ENCODE assay signal across 11 cellular contexts in the genomic region with DNA sequence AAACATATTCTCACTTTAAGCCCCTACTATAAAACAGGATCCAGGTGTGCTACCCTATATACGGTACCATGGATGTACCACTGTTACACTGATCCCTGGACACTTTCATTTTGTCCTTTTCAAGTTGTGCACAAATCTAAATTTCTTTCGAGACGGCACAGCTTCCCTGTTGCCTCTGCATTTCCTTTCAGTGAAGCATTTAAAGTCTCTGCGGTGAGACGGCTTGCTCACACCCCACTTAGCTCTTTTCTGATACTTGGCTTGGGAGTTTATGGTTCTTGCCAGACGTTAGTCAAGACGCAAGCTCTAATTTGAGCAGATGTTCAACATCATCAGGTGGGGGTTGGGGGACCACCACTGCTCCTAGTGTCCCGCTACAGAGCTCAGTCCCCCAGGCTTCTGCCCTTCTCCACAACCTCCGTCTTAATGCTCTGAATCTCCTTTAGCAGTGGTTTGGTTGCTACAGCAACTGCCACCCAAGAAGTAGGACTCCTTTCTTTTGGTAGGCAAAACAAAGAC. TPM values are rescaled to one million over a fixed set of nuclear protein-coding genes. Genes with fewer than 3 reads are reported as not detected.
DNase-seq lines count a peak whose midpoint lies in the region; ATAC-seq and TF ChIP-seq lines count a peak whose summit lies in the region.
"Had no signal": no experiment of that assay in that cellular context is flagged by ENCODE, and none has a peak within 500 bp of the region (broad histone marks: within the 10 kb centered on the region; RNA-seq: fewer than 3 reads in every experiment).

No MANE protein-coding gene starts in this region.

- H3K27me3 ChIP-seq in mesenchymal stem cell (ENCODE audit: control insufficient read depth in 1 of 2, insufficient read depth in 1 of 2, low read length in 2 of 2) = no peaks in the 10 kb centered on the region
- H3K27me3 ChIP-seq in left lung = no peaks in the 10 kb centered on the region
- H3K27me3 ChIP-seq in upper lobe of right lung = no peaks in the 10 kb centered on the region

- H3K23ac ChIP-seq in mesenchymal stem cell (ENCODE audit: low read length in 2 of 2) = no peak overlapping the region

- no peak overlapping the region for H2BK5ac ChIP-seq in mesenchymal stem cell (ENCODE audit: low read depth, low read length, poor library complexity, severe bottlenecking)

- intact Hi-C loops in activated T-helper 2 cell treated with anti-CD3 and anti-CD28 coated beads, Interferon-gamma antibody, Interleukin-2, Interleukin-4, amounts not matched to agents 10 μg/mL and 5 μg/mL and 100 μg/mL, durations not matched to agents 14 hours and 24 hours and 36 hours (cut with micrococcal nuclease) = no loop called here
- intact Hi-C loops in left lung (cut with DNase I) (no loop called here), upper lobe of right lung (cut with DNase I) (loop anchor here (10.0 kb wide), 1 partner anchor 167 kb away; no protein-coding TSS in a partner anchor)

- H2BK120ac ChIP-seq in mesenchymal stem cell (ENCODE audit: low read depth, low read length) = no peak overlapping the region

- H3K36me3 ChIP-seq in mesenchymal stem cell (ENCODE audit: control insufficient read depth in 1 of 2, insufficient read depth in 2 of 2, low read depth in 1 of 2, low read length in 2 of 2) = no peaks in the 10 kb centered on the region
- H3K36me3 ChIP-seq in left lung = peaks cover 0 to 17% of the 10 kb centered on the region in 2 donors
- peaks cover 6% of the 10 kb centered on the region for H3K36me3 ChIP-seq in upper lobe of right lung

- peak overlapping the region; percentile 54 to 67 for H3K18ac ChIP-seq in mesenchymal stem cell (ENCODE audit: low read depth in 1 of 2, low read length in 2 of 2)

- H4K91ac ChIP-seq in mesenchymal stem cell (ENCODE audit: low read length) = peak overlapping the region; percentile 4

- peak overlapping the region in 1 of 2 experiments; percentile 29 for H2BK12ac ChIP-seq in mesenchymal stem cell (ENCODE audit: low read length in 2 of 2)

- H4K8ac ChIP-seq in mesenchymal stem cell (ENCODE audit: low read length) = peak overlapping the region; percentile 7

- H3K4me3 Mint-ChIP-seq in activated T-helper 2 cell treated with anti-CD3 and anti-CD28 coated beads, Interferon-gamma antibody, Interleukin-2, Interleukin-4, amounts not matched to agents 10 μg/mL and 5 μg/mL and 100 μg/mL, durations not matched to agents 14 hours and 24 hours and 36 hours (ENCODE audit: low read depth) = no peak overlapping the region
- H3K4me3 Mint-ChIP-seq: neural crest cell had no signal

- no peaks in the 10 kb centered on the region for H3K9me3 Mint-ChIP-seq in activated T-helper 2 cell treated with anti-CD3 and anti-CD28 coated beads, Interferon-gamma antibody, Interleukin-2, Interleukin-4, amounts not matched to agents 10 μg/mL and 5 μg/mL and 100 μg/mL, durations not matched to agents 14 hours and 24 hours and 36 hours
- H3K9me3 Mint-ChIP-seq: neural crest cell had no signal

- 70% methylated on average over 9 of the region's 9 CpGs for WGBS in mesenchymal stem cell

- CTCF ChIA-PET in RWPE1 (lab: Yijun Ruan, JAX) = interaction anchor here (0.7 to 1.1 kb wide), 2 partner anchors 102 to 298 kb away, joined by 3 to 4 read pairs; no protein-coding TSS in a partner anchor

- TF ChIP-seq CTCF in AG09309 (IDR thresholded peaks at IDR 0.05; ENCODE audit: control insufficient read depth, insufficient read depth, low read depth, low read length, missing control alignments) (no peak), left lung (IDR thresholded peaks at IDR 0.05) (no peak), RWPE1 (conservative IDR thresholded peaks at IDR 0.05; ENCODE audit: low read depth) (no peak), upper lobe of right lung (IDR thresholded peaks at IDR 0.05) (no peak)

- H2AFZ ChIP-seq in mesenchymal stem cell (ENCODE audit: low read depth, low read length) = peak overlapping the region; percentile 19

- POLR2A ChIA-PET in RWPE1 (lab: Yijun Ruan, JAX; ENCODE audit: low non-redundant PET) = no interaction called here

- H3K4me2 ChIP-seq in mesenchymal stem cell (ENCODE audit: low read length, poor library complexity, severe bottlenecking) = no peak overlapping the region

- no peaks in the 10 kb centered on the region for H3K9me3 ChIP-seq in mesenchymal stem cell (ENCODE audit: control insufficient read depth, low read length)
- no peaks in the 10 kb centered on the region for H3K9me3 ChIP-seq in left lung
- no peaks in the 10 kb centered on the region for H3K9me3 ChIP-seq in upper lobe of right lung

- peak overlapping the region; percentile 33 for H3K27ac Mint-ChIP-seq in activated T-helper 2 cell treated with anti-CD3 and anti-CD28 coated beads, Interferon-gamma antibody, Interleukin-2, Interleukin-4, amounts not matched to agents 10 μg/mL and 5 μg/mL and 100 μg/mL, durations not matched to agents 14 hours and 24 hours and 36 hours

- no peak for DNase-seq in AG09309 (ENCODE audit: low read depth)
- DNase-seq in activated T-helper 2 cell treated with anti-CD3 and anti-CD28 coated beads, Interferon-gamma antibody, Interleukin-2, Interleukin-4, amounts not matched to agents 10 μg/mL and 5 μg/mL and 100 μg/mL, durations not matched to agents 14 hours and 24 hours and 36 hours (ENCODE audit: low spot score) = no peak
- peak; percentile 17 for DNase-seq in mesenchymal stem cell
- DNase-seq in left lung = no peak
- DNase-seq in RWPE1 (ENCODE audit: low spot score) = no peak
- no peak for DNase-seq in activated CD4-positive, alpha-beta T cell treated with anti-CD3 and anti-CD28 coated beads for 48 hours
- no peak for DNase-seq in upper lobe of right lung
- DNase-seq: dermis blood vessel endothelial cell, NCI-H510A had no signal

- H3K4me1 ChIP-seq in mesenchymal stem cell (ENCODE audit: control insufficient read depth, insufficient read depth, low read depth, low read length) (peaks cover 2% of the 10 kb centered on the region), left lung (no peaks in the 10 kb centered on the region), upper lobe of right lung (no peaks in the 10 kb centered on the region)

- no peaks in the 10 kb centered on the region for H3K79me1 ChIP-seq in mesenchymal stem cell (replicated peaks; ENCODE audit: low read length, poor library complexity, severe bottlenecking)

- ATAC-seq in GM21526 (IDR thresholded peaks at IDR 0.05; ENCODE audit: low FRiP score, unreplicated experiment) = peak; percentile 39
- ATAC-seq in left lung = no peak
- ATAC-seq in upper lobe of right lung = no peak

- no peaks in the 10 kb centered on the region for H3K27me3 Mint-ChIP-seq in activated T-helper 2 cell treated with anti-CD3 and anti-CD28 coated beads, Interferon-gamma antibody, Interleukin-2, Interleukin-4, amounts not matched to agents 10 μg/mL and 5 μg/mL and 100 μg/mL, durations not matched to agents 14 hours and 24 hours and 36 hours (ENCODE audit: low read depth)

- no peak overlapping the region for H2AK5ac ChIP-seq in mesenchymal stem cell (ENCODE audit: low read length, severe bottlenecking)

- no peak overlapping the region for H2BK15ac ChIP-seq in mesenchymal stem cell (ENCODE audit: low read depth, poor library complexity, severe bottlenecking)

- peaks cover 21% of the 10 kb centered on the region for H3K4me1 Mint-ChIP-seq in activated T-helper 2 cell treated with anti-CD3 and anti-CD28 coated beads, Interferon-gamma antibody, Interleukin-2, Interleukin-4, amounts not matched to agents 10 μg/mL and 5 μg/mL and 100 μg/mL, durations not matched to agents 14 hours and 24 hours and 36 hours (ENCODE audit: low read depth)

- H3K36me3 Mint-ChIP-seq in activated T-helper 2 cell treated with anti-CD3 and anti-CD28 coated beads, Interferon-gamma antibody, Interleukin-2, Interleukin-4, amounts not matched to agents 10 μg/mL and 5 μg/mL and 100 μg/mL, durations not matched to agents 14 hours and 24 hours and 36 hours (ENCODE audit: low read depth) = peaks cover 62% of the 10 kb centered on the region

- no peak overlapping the region for H3K14ac ChIP-seq in mesenchymal stem cell (ENCODE audit: low read length in 2 of 2)

- H3K4me3 ChIP-seq in AG09309 (ENCODE audit: control insufficient read depth, low read depth, low read length) (peak overlapping the region; percentile 18), mesenchymal stem cell (ENCODE audit: insufficient read depth in 1 of 2, low read depth in 1 of 2, low read length in 2 of 2) (peak overlapping the region in 1 of 2 experiments; percentile 46), left lung (no peak overlapping the region), upper lobe of right lung (no peak overlapping the region)

- H3K27ac ChIP-seq in mesenchymal stem cell (ENCODE audit: low read length, poor library complexity, severe bottlenecking) (peak overlapping the region; percentile 10), left lung (no peak overlapping the region), RWPE1 (no peak overlapping the region), upper lobe of right lung (no peak overlapping the region)

- peak overlapping the region in 1 of 2 experiments; percentile 62 for H3K4ac ChIP-seq in mesenchymal stem cell (ENCODE audit: low read depth in 1 of 2, low read length in 2 of 2)

- H3K9ac ChIP-seq in mesenchymal stem cell (ENCODE audit: low read length) = peak overlapping the region; percentile 67

RNA-seq across cellular contexts. Expression of a gene that starts 15.8 kb away (rescaled TPM):
- 0.05 and 0.09 TPM in 2 replicates for total RNA-seq in activated T-helper 2 cell treated with anti-CD3 and anti-CD28 coated beads, Interferon-gamma antibody, Interleukin-2, Interleukin-4, amounts not matched to agents 10 μg/mL and 5 μg/mL and 100 μg/mL, durations not matched to agents 14 hours and 24 hours and 36 hours
- polyA plus RNA-seq in mesenchymal stem cell (2013, experiment 1 of 2) = 72.2 TPM
- polyA plus RNA-seq in mesenchymal stem cell (2013, experiment 2 of 2) = 71.8 TPM
- total RNA-seq in left lung = 1 to 10 TPM in 1 of 2 donors, under 1 TPM in 1; 0.10 to 1.8 TPM
- 1.2 TPM for total RNA-seq in upper lobe of right lung
- total RNA-seq: neural crest cell had no signal
